ENCODE assay signal across 10 cellular contexts in the genomic region with DNA sequence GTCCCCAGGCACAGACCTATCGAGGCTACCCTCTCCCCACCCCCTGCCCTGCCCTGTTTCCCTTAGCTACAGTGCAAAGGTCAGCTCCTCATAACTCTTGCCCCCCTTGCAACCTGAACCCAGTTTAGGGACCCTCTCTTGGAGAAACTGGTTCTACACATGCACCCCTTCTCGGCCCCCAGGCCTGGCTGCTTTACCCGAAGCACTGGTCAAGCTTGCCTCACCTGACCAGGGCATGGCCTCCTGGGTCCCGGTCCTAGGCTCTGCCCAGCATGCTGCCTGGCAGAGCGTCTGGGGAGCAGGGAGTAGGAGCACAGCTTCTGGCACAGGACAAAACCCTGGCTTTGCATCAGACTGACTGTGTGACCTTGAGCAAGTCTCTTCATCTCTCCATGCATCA. TPM values are rescaled to one million over a fixed set of nuclear protein-coding genes. Genes with fewer than 3 reads are reported as not detected.
DNase-seq lines count a peak whose midpoint lies in the region; ATAC-seq, FAIRE-seq and TF ChIP-seq lines count a peak whose summit lies in the region.
"Had no signal": no experiment of that assay in that cellular context is flagged by ENCODE, and none has a peak within 500 bp of the region (broad histone marks: within the 10 kb centered on the region; RNA-seq: fewer than 3 reads in every experiment).

No MANE protein-coding gene starts in this region.

- no peak overlapping the region for H3K27ac Mint-ChIP-seq in mesothelial cell of epicardium
- H3K27ac Mint-ChIP-seq: CD8-positive, alpha-beta T cell; T-cell had no signal

- no peak for DNase-seq in RWPE1 (ENCODE audit: low spot score)
- DNase-seq in HepG2 (ENCODE audit: low spot score) = no peak
- no peak for DNase-seq in NCI-H187 (lab: John Stamatoyannopoulos, UW)
- DNase-seq in mesothelial cell of epicardium (ENCODE audit: low spot score in 2 of 2, unreplicated experiment in 2 of 2) = no peak
- no peak for DNase-seq in activated CD4-positive, alpha-beta T cell treated with anti-CD3 and anti-CD28 coated beads, Interleukin-2, amount 50 U/mL, for 1 hour

- H3K4me3 Mint-ChIP-seq in mesothelial cell of epicardium = no peak overlapping the region
- H3K4me3 Mint-ChIP-seq: CD8-positive, alpha-beta T cell; T-cell had no signal

- intact Hi-C loops in HepG2 (cut with micrococcal nuclease; ENCODE audit: unreplicated experiment) = no loop called here

- H3K9me3 ChIP-seq in HepG2 (ENCODE audit: low read length) = no peaks in the 10 kb centered on the region

- TF ChIP-seq CTCF in RWPE1 (conservative IDR thresholded peaks at IDR 0.05; ENCODE audit: low read depth) (no peak), HepG2 (CRISPR knock-in tag; IDR thresholded peaks at IDR 0.05) (no peak), mesothelial cell of epicardium (IDR thresholded peaks at IDR 0.05; ENCODE audit: unreplicated experiment) (no peak)

- no peak for TF ChIP-seq POLR2A in HepG2 (IDR thresholded peaks at IDR 0.05; ENCODE audit: insufficient read depth in 1 of 2, low read depth in 2 of 2, low read length in 2 of 2)

- H3K9ac ChIP-seq in HepG2 (ENCODE audit: insufficient read depth, low read depth, low read length) = no peak overlapping the region

- TF ChIP-seq RAD21 in HepG2 (CRISPR knock-in tag; IDR thresholded peaks at IDR 0.05) = no peak

- no peak overlapping the region for H2AFZ ChIP-seq in HepG2 (ENCODE audit: low read length)

- in situ Hi-C loops in HepG2 (cut with HindIII; ENCODE audit: extremely low pct_ligation_motif_present, low pct_unique_long_range_greater_than_20kb) = no loop called here

- FAIRE-seq in HepG2 (lab: Jason Lieb, UNC) = no peak

- peaks cover 5% of the 10 kb centered on the region for H3K36me3 Mint-ChIP-seq in mesothelial cell of epicardium
- H3K36me3 Mint-ChIP-seq: CD8-positive, alpha-beta T cell; T-cell had no signal

- H3K4me1 Mint-ChIP-seq in mesothelial cell of epicardium = no peaks in the 10 kb centered on the region

- no CpG with 5 or more reads among the region's 5 CpGs for WGBS in HepG2 (ENCODE audit: low lambda C conversion rate)

- peak; percentile 3 for ATAC-seq in GM18511 (IDR thresholded peaks at IDR 0.05; ENCODE audit: unreplicated experiment)
- peak; percentile 9 for ATAC-seq in HG02870 (IDR thresholded peaks at IDR 0.05; ENCODE audit: unreplicated experiment)
- peak; percentile 28; the same call in 2 of the 3 replicates for ATAC-seq in HepG2
- no peak for ATAC-seq in HG03108 (IDR thresholded peaks at IDR 0.05; ENCODE audit: unreplicated experiment)

- H3K4me2 ChIP-seq in HepG2 (ENCODE audit: low read depth, low read length) = peak overlapping the region; percentile 67

- no TSS peak for BruUV-seq in HepG2 (replicated peaks; lab: Mats Ljungman, UMichigan)

- peaks cover 38% of the 10 kb centered on the region for H3K4me1 ChIP-seq in HepG2 (ENCODE audit: insufficient read depth, low read length)

- TF ChIP-seq EP300 in HepG2 (IDR thresholded peaks at IDR 0.05; ENCODE audit: low read depth in 2 of 2, low read length in 2 of 2) (no peak), HepG2 (CRISPR knock-in tag; IDR thresholded peaks at IDR 0.05; ENCODE audit: borderline replicate concordance) (no peak)

- CTCF ChIA-PET in RWPE1 (lab: Yijun Ruan, JAX) = interaction anchor here (0.7 kb wide), 1 partner anchor 21 kb away, joined by 3 read pairs; no protein-coding TSS in a partner anchor
- CTCF ChIA-PET in HepG2 (lab: Yijun Ruan, JAX; ENCODE audit: low intra/inter-chr PET ratio, low total read pairs) = interaction anchor here (1.3 kb wide), 1 partner anchor 21 kb away, joined by 5 read pairs; no protein-coding TSS in a partner anchor

- no peaks in the 10 kb centered on the region for H4K20me1 ChIP-seq in HepG2 (ENCODE audit: insufficient read depth, low read length)

- POLR2A ChIA-PET in RWPE1 (lab: Yijun Ruan, JAX; ENCODE audit: low non-redundant PET) = no interaction called here
- POLR2A ChIA-PET in HepG2 (lab: Yijun Ruan, JAX) = no interaction called here

- H3K79me2 ChIP-seq in HepG2 (ENCODE audit: insufficient read depth, low read length) = no peaks in the 10 kb centered on the region

- no peaks in the 10 kb centered on the region for H3K27me3 ChIP-seq in HepG2 (ENCODE audit: control insufficient read depth in 1 of 2, insufficient read depth in 2 of 2, low read length in 2 of 2)

- H3K4me3 ChIP-seq in HepG2 (replicated peaks in 1 of 3; ENCODE audit: insufficient read depth in 1 of 3, low read depth in 2 of 3, low read length in 3 of 3) = no peak overlapping the region; a peak in 1 of 6 replicates

- H3K36me3 ChIP-seq in HepG2 (replicated peaks in 1 of 2; ENCODE audit: control insufficient read depth in 1 of 2, insufficient read depth in 2 of 2, low read length in 2 of 2) = no peaks in the 10 kb centered on the region

- H3K27me3 Mint-ChIP-seq in mesothelial cell of epicardium (ENCODE audit: low read depth) = no peaks in the 10 kb centered on the region

- peaks cover 5% of the 10 kb centered on the region for H3K9me3 Mint-ChIP-seq in mesothelial cell of epicardium
- H3K9me3 Mint-ChIP-seq: CD8-positive, alpha-beta T cell; T-cell had no signal

- H3K27ac ChIP-seq in RWPE1 = peak overlapping the region; percentile 42
- H3K27ac ChIP-seq in HepG2 (ENCODE audit: extremely low read length, insufficient read depth, low read length) = no peak overlapping the region

TF ChIP-seq in HepG2, 621 proteins besides CTCF, POLR2A, EP300 and RAD21:
- TF ChIP-seq, protein P1, sequence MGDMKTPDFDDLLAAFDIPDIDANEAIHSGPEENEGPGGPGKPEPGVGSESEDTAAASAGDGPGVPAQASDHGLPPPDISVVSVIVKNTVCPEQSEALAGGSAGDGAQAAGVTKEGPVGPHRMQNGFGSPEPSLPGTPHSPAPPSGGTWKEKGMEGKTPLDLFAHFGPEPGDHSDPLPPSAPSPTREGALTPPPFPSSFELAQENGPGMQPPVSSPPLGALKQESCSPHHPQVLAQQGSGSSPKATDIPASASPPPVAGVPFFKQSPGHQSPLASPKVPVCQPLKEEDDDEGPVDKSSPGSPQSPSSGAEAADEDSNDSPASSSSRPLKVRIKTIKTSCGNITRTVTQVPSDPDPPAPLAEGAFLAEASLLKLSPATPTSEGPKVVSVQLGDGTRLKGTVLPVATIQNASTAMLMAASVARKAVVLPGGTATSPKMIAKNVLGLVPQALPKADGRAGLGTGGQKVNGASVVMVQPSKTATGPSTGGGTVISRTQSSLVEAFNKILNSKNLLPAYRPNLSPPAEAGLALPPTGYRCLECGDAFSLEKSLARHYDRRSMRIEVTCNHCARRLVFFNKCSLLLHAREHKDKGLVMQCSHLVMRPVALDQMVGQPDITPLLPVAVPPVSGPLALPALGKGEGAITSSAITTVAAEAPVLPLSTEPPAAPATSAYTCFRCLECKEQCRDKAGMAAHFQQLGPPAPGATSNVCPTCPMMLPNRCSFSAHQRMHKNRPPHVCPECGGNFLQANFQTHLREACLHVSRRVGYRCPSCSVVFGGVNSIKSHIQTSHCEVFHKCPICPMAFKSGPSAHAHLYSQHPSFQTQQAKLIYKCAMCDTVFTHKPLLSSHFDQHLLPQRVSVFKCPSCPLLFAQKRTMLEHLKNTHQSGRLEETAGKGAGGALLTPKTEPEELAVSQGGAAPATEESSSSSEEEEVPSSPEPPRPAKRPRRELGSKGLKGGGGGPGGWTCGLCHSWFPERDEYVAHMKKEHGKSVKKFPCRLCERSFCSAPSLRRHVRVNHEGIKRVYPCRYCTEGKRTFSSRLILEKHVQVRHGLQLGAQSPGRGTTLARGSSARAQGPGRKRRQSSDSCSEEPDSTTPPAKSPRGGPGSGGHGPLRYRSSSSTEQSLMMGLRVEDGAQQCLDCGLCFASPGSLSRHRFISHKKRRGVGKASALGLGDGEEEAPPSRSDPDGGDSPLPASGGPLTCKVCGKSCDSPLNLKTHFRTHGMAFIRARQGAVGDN (CRISPR knock-in tag; IDR thresholded peaks at IDR 0.05) = peak; percentile 20; the same call in 1 of the 2 replicates
- no peak for TF ChIP-seq ETV5 (CRISPR knock-in tag; IDR thresholded peaks at IDR 0.05; ENCODE audit: borderline replicate concordance)

RNA-seq across cellular contexts. Expression of a gene that starts 28.0 kb away (rescaled TPM):
- total RNA-seq in HepG2 (2016; rRNA removed; fragmentation: Illumina TruSeq; extraction: Trizol) (1.6 and 1.9 TPM in 2 replicates), mesothelial cell of epicardium (31.8 to 35.3 TPM (median 32.8 TPM) in 3 replicates)
- 0.18 and 0.30 TPM in 2 replicates for total RNA-seq in HepG2 (2016; cell fraction: cytosol; rRNA removed; fragmentation: Illumina TruSeq; extraction: Trizol; ENCODE audit: low read depth)
- 1.7 and 1.8 TPM in 2 replicates for total RNA-seq in HepG2 (2016; cell fraction: insoluble cytoplasmic fraction; rRNA removed; fragmentation: Illumina TruSeq; extraction: Trizol)
- total RNA-seq in HepG2 (2016; cell fraction: membrane; rRNA removed; fragmentation: Illumina TruSeq; extraction: Trizol) = 0.96 and 1.2 TPM in 2 replicates
- total RNA-seq in HepG2 (2016; cell fraction: nucleus; rRNA removed; fragmentation: Illumina TruSeq; extraction: Trizol) = 0.85 and 0.87 TPM in 2 replicates
- 2.9 and 3.4 TPM in 2 replicates for polyA plus RNA-seq in HepG2 (2011; rRNA removed)
- polyA plus RNA-seq in HepG2 (2011; cell fraction: cytosol; rRNA removed) = 2.3 and 2.5 TPM in 2 replicates
- 2.2 and 2.3 TPM in 2 replicates for polyA plus RNA-seq in HepG2 (2011; cell fraction: nucleus; rRNA removed)
- 1.1 and 1.9 TPM in 2 replicates for polyA plus RNA-seq in HepG2 (2012)
- 0.24 and 0.28 TPM in 2 replicates for polyA plus RNA-seq in HepG2 (2016; cell fraction: cytosol; fragmentation: Illumina TruSeq; extraction: Trizol; ENCODE audit: low read depth)
- 1.7 and 1.8 TPM in 2 replicates for polyA plus RNA-seq in HepG2 (2016; cell fraction: insoluble cytoplasmic fraction; fragmentation: Illumina TruSeq; extraction: Trizol; ENCODE audit: low read depth)
- 0.86 and 1.1 TPM in 2 replicates for polyA plus RNA-seq in HepG2 (2016; cell fraction: membrane; fragmentation: Illumina TruSeq; extraction: Trizol; ENCODE audit: low read depth)
- polyA plus RNA-seq in HepG2 (2016; cell fraction: nucleus; fragmentation: Illumina TruSeq; extraction: Trizol; ENCODE audit: insufficient read depth, low read depth) = 1.4 and 1.7 TPM in 2 replicates
- 1.2 and 5.8 TPM in 2 replicates for polyA minus RNA-seq in HepG2 (2011; rRNA and poly(A)+ RNA removed; ENCODE audit: low replicate concordance)
- 0.79 and 0.99 TPM in 2 replicates for polyA minus RNA-seq in HepG2 (2011; cell fraction: cytosol; rRNA and poly(A)+ RNA removed)
- polyA minus RNA-seq in HepG2 (2011; cell fraction: nucleus; rRNA and poly(A)+ RNA removed) = 0.75 and 0.90 TPM in 2 replicates

Comparison
In these comparisons a context has a peak if more than half of its experiments do, and no peak if none do; other contexts are left out.
1. RNA of a gene that starts 28.0 kb away (total RNA-seq): 31.8 to 35.3 TPM in mesothelial cell of epicardium; 0.18 to 1.9 TPM in HepG2; every median in the first group is over 10 times any median in the second.